ENCODE assay signal across 13 cellular contexts in the genomic region with DNA sequence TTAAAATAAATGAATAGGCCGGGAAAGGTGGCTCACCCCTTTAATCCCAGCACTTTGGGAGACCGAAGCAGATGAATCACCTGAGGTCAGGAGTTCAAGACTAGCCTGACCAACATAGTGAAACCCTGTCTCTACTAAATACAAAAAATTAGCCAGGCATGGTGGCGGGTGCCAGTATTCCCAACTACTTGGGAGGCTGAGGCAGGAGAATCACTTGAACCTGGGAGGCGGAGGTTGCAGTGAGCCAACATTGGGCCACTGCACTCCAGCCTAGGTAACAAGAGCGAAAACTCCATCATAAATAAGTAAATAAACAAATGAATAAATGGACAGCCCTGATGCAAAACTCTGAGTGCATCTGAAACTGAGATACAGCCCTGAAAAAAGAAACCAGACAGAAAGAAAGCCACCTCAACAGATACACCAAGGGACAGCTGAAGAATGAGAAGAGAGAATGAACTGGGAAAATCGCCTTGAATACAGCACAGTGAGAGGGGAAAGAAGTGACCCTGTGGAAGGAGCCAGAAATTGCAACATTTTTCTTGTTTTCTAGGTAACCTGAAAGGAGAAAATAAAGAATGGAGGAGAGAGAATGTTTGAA.
DNase-seq lines count a peak whose midpoint lies in the region; ATAC-seq, FAIRE-seq and TF ChIP-seq lines count a peak whose summit lies in the region.
"Had no signal": no experiment of that assay in that cellular context is flagged by ENCODE, and none has a peak within 500 bp of the region (broad histone marks: within the 10 kb centered on the region; RNA-seq: fewer than 3 reads in every experiment).

No MANE protein-coding gene starts in this region.

- peak overlapping the region; percentile 2 for H3K27ac Mint-ChIP-seq in activated T-cell treated with anti-CD3 and anti-CD28 coated beads, Interleukin-2, amount 50 U/mL, for 72 hours

- TF ChIP-seq POLR2A in right lobe of liver (IDR thresholded peaks at IDR 0.05): no peak

- 90% methylated on average over 5 of the region's 6 CpGs for whole genome bisulfite sequencing in right lobe of liver (ENCODE audit: insufficient coverage, low coverage, low lambda C conversion rate, missing lambda C conversion rate)

- peak; percentile 12 to 26 for ATAC-seq in activated T-cell treated with anti-CD3 and anti-CD28 coated beads, Interleukin-2, amount 50 U/mL, for 72 hours (replicated peaks in 1 of 2)
- ATAC-seq in GM21717 (IDR thresholded peaks at IDR 0.05; ENCODE audit: unreplicated experiment) (peak; percentile 81), HG03354 (IDR thresholded peaks at IDR 0.05; ENCODE audit: poor library complexity, severe bottlenecking, unreplicated experiment) (peak; percentile 73), right lobe of liver (no peak)
- ATAC-seq in stimulated activated naive CD8-positive, alpha-beta T cell treated with anti-CD3 and anti-CD28 coated beads, Interleukin-15, Interleukin-2, amounts not matched to agents 100 U/mL and 50 U/mL, for 24 hours: peak; percentile 11

- H3K4me3 Mint-ChIP-seq in activated T-cell treated with anti-CD3 and anti-CD28 coated beads, Interleukin-2, amount 50 U/mL, for 72 hours: peak overlapping the region; percentile 39 to 56

- no peaks in the 10 kb centered on the region for H3K36me3 ChIP-seq in right lobe of liver
- H3K36me3 ChIP-seq: breast epithelium, WERI-Rb-1 had no signal

- no peaks in the 10 kb centered on the region for H3K9me3 ChIP-seq in right lobe of liver
- H3K9me3 ChIP-seq: breast epithelium had no signal

- no peak for FAIRE-seq in urothelium cell line (lab: Jason Lieb, UNC)

- no peaks in the 10 kb centered on the region for H3K9me3 Mint-ChIP-seq in activated T-cell treated with anti-CD3 and anti-CD28 coated beads, Interleukin-2, amount 50 U/mL, for 72 hours
- H3K9me3 Mint-ChIP-seq: IgD-negative memory B cell had no signal

- no peak overlapping the region for H3K4me3 ChIP-seq in right lobe of liver
- H3K4me3 ChIP-seq: breast epithelium had no signal

- no peaks in the 10 kb centered on the region for H3K27me3 ChIP-seq in right lobe of liver
- H3K27me3 ChIP-seq: breast epithelium had no signal

- H3K27ac ChIP-seq in right lobe of liver: no peak overlapping the region
- H3K27ac ChIP-seq: breast epithelium, WERI-Rb-1 had no signal

- TF ChIP-seq CTCF in right lobe of liver (IDR thresholded peaks at IDR 0.05): no peak

- H3K36me3 Mint-ChIP-seq in activated T-cell treated with anti-CD3 and anti-CD28 coated beads, Interleukin-2, amount 50 U/mL, for 72 hours (ENCODE audit: insufficient read depth in 2 of 2): peaks cover 2 to 4% of the 10 kb centered on the region in 2 donors

- H3K27me3 Mint-ChIP-seq in activated T-cell treated with anti-CD3 and anti-CD28 coated beads, Interleukin-2, amount 50 U/mL, for 72 hours (ENCODE audit: low read depth): no peaks in the 10 kb centered on the region
- H3K27me3 Mint-ChIP-seq: IgD-negative memory B cell had no signal

- DNase-seq in activated T-cell treated with anti-CD3 and anti-CD28 coated beads, Interleukin-2, amount 50 U/mL, for 72 hours: no peak
- DNase-seq in activated T-cell treated with anti-CD3 and anti-CD28 coated beads for 4 hours: no peak
- DNase-seq in stimulated activated naive CD8-positive, alpha-beta T cell treated with anti-CD3 and anti-CD28 coated beads, Interleukin-15, Interleukin-2, amounts not matched to agents 100 U/mL and 50 U/mL, for 24 hours: no peak
- DNase-seq in right lobe of liver: no peak
- no peak for DNase-seq in urothelium cell line (ENCODE audit: low spot score)
- DNase-seq in activated gamma-delta T cell (lab: John Stamatoyannopoulos, UW): no peak
- DNase-seq: NCI-H526, trophoblast cell, WERI-Rb-1 had no signal

- peaks cover 53% of the 10 kb centered on the region for H3K4me1 Mint-ChIP-seq in activated T-cell treated with anti-CD3 and anti-CD28 coated beads, Interleukin-2, amount 50 U/mL, for 72 hours (ENCODE audit: low read depth)

- intact Hi-C loops in right lobe of liver (cut with DNase I): no loop called here

- no peaks in the 10 kb centered on the region for H3K4me1 ChIP-seq in right lobe of liver
- H3K4me1 ChIP-seq: breast epithelium had no signal

Comparison
In these comparisons a context has a peak if more than half of its experiments do, and no peak if none do; other contexts are left out.
1. ATAC-seq: peak in activated T-cell treated with anti-CD3 and anti-CD28 coated beads, Interleukin-2, amount 50 U/mL, for 72 hours (2 of 2), GM21717 (single experiment), HG03354 (single experiment) and stimulated activated naive CD8-positive, alpha-beta T cell treated with anti-CD3 and anti-CD28 coated beads, Interleukin-15, Interleukin-2, amounts not matched to agents 100 U/mL and 50 U/mL, for 24 hours (single experiment); none in right lobe of liver (0 of 4).